Comparison of ENCODE assay signal across 34 cellular contexts in genomic region chr11:34446389-34446788, GRCh38.
"Had no signal": no experiment of that assay in that cellular context is flagged by ENCODE, and none has a peak within 500 bp of the region (broad histone marks: within the 10 kb centered on the region; RNA-seq: fewer than 3 reads in every experiment).

No MANE protein-coding gene starts in this region.

- ATAC-seq: activated naive CD4-positive, alpha-beta T cell treated with anti-CD3 and anti-CD28 coated beads, Interleukin-2, amount 50 U/mL, for 72 hours; activated T-cell treated with anti-CD3 and anti-CD28 coated beads, Interleukin-2, amount 50 U/mL, for 4 hours; body of pancreas; PC-3 had no signal

- H3K27me3 Mint-ChIP-seq: activated B cell treated with CpG ODN at 0.5 μM for 24 hours; activated CD4-positive, alpha-beta memory T cell treated with anti-CD3 and anti-CD28 coated beads for 36 hours had no signal

- FAIRE-seq: astrocyte had no signal

- H3K4me3 Mint-ChIP-seq: activated B cell treated with CpG ODN at 0.5 μM for 24 hours; activated CD4-positive, alpha-beta memory T cell treated with anti-CD3 and anti-CD28 coated beads for 36 hours; activated naive CD4-positive, alpha-beta T cell treated with anti-CD3 and anti-CD28 coated beads for 36 hours; activated T-cell treated with anti-CD3 and anti-CD28 coated beads, Interleukin-2, amount 50 U/mL, for 4 hours; activated T-helper 1 cell treated with anti-CD3 and anti-CD28 coated beads, Interleukin-12 subunit alpha, Interleukin-12 subunit beta, Interleukin-2, Interleukin-4 antibody, amounts not matched to agents 30 ng/mL and 10 ng/mL and 1 ng/mL, durations not matched to agents 14 hours and 24 hours and 36 hours had no signal

- H3K36me3 Mint-ChIP-seq: activated naive CD4-positive, alpha-beta T cell treated with anti-CD3 and anti-CD28 coated beads, Interleukin-2, amount 50 U/mL, for 72 hours had no signal

- H3K27ac Mint-ChIP-seq: activated B cell treated with CpG ODN at 0.5 μM for 24 hours; activated CD4-positive, alpha-beta memory T cell treated with anti-CD3 and anti-CD28 coated beads for 36 hours; activated naive CD4-positive, alpha-beta T cell treated with anti-CD3 and anti-CD28 coated beads for 36 hours; activated T-helper 1 cell treated with anti-CD3 and anti-CD28 coated beads, Interleukin-12 subunit alpha, Interleukin-12 subunit beta, Interleukin-2, Interleukin-4 antibody, amounts not matched to agents 30 ng/mL and 10 ng/mL and 1 ng/mL, durations not matched to agents 14 hours and 24 hours and 36 hours had no signal

- H3K9me3 ChIP-seq: adrenal gland, body of pancreas, breast epithelium, Peyer's patch had no signal

- H3K27me3 ChIP-seq: adrenal gland, body of pancreas, breast epithelium, Peyer's patch had no signal

- H3K4me3 ChIP-seq: adrenal gland, body of pancreas, breast epithelium, Peyer's patch had no signal

- H3K4me1 ChIP-seq: breast epithelium had no signal

- H3K4me2 ChIP-seq: KMS-11 had no signal

- DNase-seq: activated B cell treated with CpG ODN at 0.5 μM for 24 hours; activated CD4-positive, alpha-beta memory T cell treated with anti-CD3 and anti-CD28 coated beads for 36 hours; activated CD4-positive, alpha-beta T cell treated with anti-CD3 and anti-CD28 coated beads for 4 hours; activated CD4-positive, alpha-beta T cell treated with anti-CD3 and anti-CD28 coated beads, Interleukin-2, amount 50 U/mL, for 1 hour; activated CD4-positive, CD25-positive, alpha-beta regulatory T cell treated with anti-CD3 and anti-CD28 coated beads, Interleukin-2, amount 50 U/mL, for 72 hours; activated CD8-positive, alpha-beta memory T cell treated with anti-CD3 and anti-CD28 coated beads, Interleukin-2, amount 50 U/mL, for 4 hours; activated gamma-delta T cell treated with Interleukin-2 at 50 U/mL for 16 hours; activated naive CD4-positive, alpha-beta T cell treated with anti-CD3 and anti-CD28 coated beads for 36 hours; activated T-cell treated with anti-CD3 and anti-CD28 coated beads for 4 hours; activated T-cell treated with anti-CD3 and anti-CD28 coated beads, Interleukin-2, amount 50 U/mL, for 4 hours; adrenal gland; body of pancreas; NCI-H1105; NCI-H1436; NCI-H1694; NCI-H1930; NCI-H2081 treated with DMSO at 0.1 percent for 48 hours; NCI-H345; NCI-H510A; NCI-H748 treated with DMSO at 0.1 percent for 48 hours; NK-92 treated with Interleukin-12 subunit alpha and Interleukin-12 subunit beta, amount 100 ng/mL, for 24 hours; PC-3; Peyer's patch; RPMI8226; SW 1271; T-helper 1 cell; T-helper 2 cell; T-helper 9 cell had no signal

- H3K9me3 Mint-ChIP-seq: activated B cell treated with CpG ODN at 0.5 μM for 24 hours; activated CD4-positive, alpha-beta memory T cell treated with anti-CD3 and anti-CD28 coated beads for 36 hours; activated naive CD4-positive, alpha-beta T cell treated with anti-CD3 and anti-CD28 coated beads for 36 hours; activated naive CD4-positive, alpha-beta T cell treated with anti-CD3 and anti-CD28 coated beads, Interleukin-2, amount 50 U/mL, for 72 hours; activated T-cell treated with anti-CD3 and anti-CD28 coated beads, Interleukin-2, amount 50 U/mL, for 4 hours; activated T-helper 1 cell treated with anti-CD3 and anti-CD28 coated beads, Interleukin-12 subunit alpha, Interleukin-12 subunit beta, Interleukin-2, Interleukin-4 antibody, amounts not matched to agents 30 ng/mL and 10 ng/mL and 1 ng/mL, durations not matched to agents 14 hours and 24 hours and 36 hours had no signal

- H3K27ac ChIP-seq: adrenal gland, body of pancreas, breast epithelium, KMS-11, Peyer's patch, VCaP had no signal

- H3K9ac ChIP-seq: KMS-11 had no signal
